Comparison of ENCODE assay signal across 25 cellular contexts in the genomic region with DNA sequence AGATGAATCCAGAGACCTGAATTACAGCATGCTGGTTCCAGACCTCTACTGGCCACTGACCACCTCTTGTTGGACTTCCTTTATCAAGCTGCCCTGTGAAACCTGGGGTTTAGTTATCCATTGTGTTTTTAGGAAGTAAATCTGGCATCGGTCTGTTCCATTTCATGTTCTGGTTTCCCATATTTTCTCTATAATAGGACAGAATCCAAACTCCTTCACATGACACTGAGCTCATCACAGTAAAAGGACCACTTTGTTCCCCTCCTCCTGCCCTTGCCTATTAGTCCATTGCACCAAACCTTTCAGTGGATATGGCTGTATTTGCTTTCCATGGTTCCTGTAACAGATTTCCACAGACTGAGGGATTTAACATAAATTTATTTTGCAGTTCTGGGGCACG. TPM values are rescaled to one million over a fixed set of nuclear protein-coding genes. Genes with fewer than 3 reads are reported as not detected.
DNase-seq lines count a peak whose midpoint lies in the region; ATAC-seq and TF ChIP-seq lines count a peak whose summit lies in the region.
"Had no signal": no experiment of that assay in that cellular context is flagged by ENCODE, and none has a peak within 500 bp of the region (broad histone marks: within the 10 kb centered on the region; RNA-seq: fewer than 3 reads in every experiment).

No MANE protein-coding gene starts in this region.

- H3K27me3 ChIP-seq in dorsolateral prefrontal cortex, result no peaks in the 10 kb centered on the region
- H3K27me3 ChIP-seq: SJCRH30 had no signal

- no peak for ATAC-seq in left lobe of liver
- ATAC-seq: K562, PC-3, Right ventricle myocardium inferior had no signal

- H3K4me3 ChIP-seq in dorsolateral prefrontal cortex, result peak overlapping the region in 26 of 59 donors; percentile 0 to 94 (median 14)
- H3K4me3 ChIP-seq: HAP-1, K562, SJCRH30 had no signal

- intact Hi-C loops in dorsolateral prefrontal cortex (cut with DNase I), result no loop called here

- DNase-seq in CD1c-positive myeloid dendritic cell (ENCODE audit: extremely low spot score) (peak; percentile 36), dorsolateral prefrontal cortex (no peak), medulla oblongata (ENCODE audit: extremely low spot score) (peak; percentile 69), superior temporal gyrus (ENCODE audit: extremely low spot score) (peak; percentile 92), NOMO-1 treated with DMSO at 0.1 percent for 48 hours (lab: John Stamatoyannopoulos, UW; ENCODE audit: unreplicated experiment) (no peak), NCI-H1417 treated with DMSO at 0.1 percent for 48 hours (lab: John Stamatoyannopoulos, UW) (no peak), left lobe of liver (ENCODE audit: low spot score) (no peak)
- DNase-seq: 8988T; ACHN; CD4-positive, CD25-positive, alpha-beta regulatory T cell; GOT3; HFFc6; Kasumi-1; NCI-H1092 treated with DMSO at 0.1 percent for 48 hours; NCI-H1436 treated with DMSO at 0.1 percent for 48 hours; NCI-H187 treated with DMSO at 0.1 percent for 48 hours; NCI-H2171 treated with DMSO at 0.1 percent for 48 hours; NCI-H345; NCI-H510A treated with DMSO at 0.1 percent for 48 hours; NCI-H748 treated with DMSO at 0.1 percent for 48 hours; PC-3; SJCRH30 had no signal

- H3K27ac ChIP-seq in dorsolateral prefrontal cortex, result peak overlapping the region; percentile 60 to 99 (median 96)
- H3K27ac ChIP-seq: SJCRH30 had no signal

- peak in 1 of 56 donors; percentile 14 for TF ChIP-seq CTCF in dorsolateral prefrontal cortex (IDR thresholded peaks at IDR 0.05 in 54 of 56, conservative IDR thresholded peaks at IDR 0.05 in 2 of 56; ENCODE audit: low read depth in 1 of 56, partially characterized antibody in 56 of 56)

RNA-seq across cellular contexts. Expression of a gene that starts 4.0 kb away (rescaled TPM):
- total RNA-seq in dorsolateral prefrontal cortex (100 to 1,000 TPM in 13 of 120 experiments, 10 to 100 TPM in 107; 42.2 to 154 (median 73.9) TPM), left lobe of liver (58.3 TPM)

Comparison
In these comparisons a context has a peak if more than half of its experiments do, and no peak if none do; other contexts are left out.
1. DNase-seq: peak in CD1c-positive myeloid dendritic cell (single experiment), medulla oblongata (single experiment) and superior temporal gyrus (single experiment); none in dorsolateral prefrontal cortex (0 of 10), NOMO-1 treated with DMSO at 0.1 percent for 48 hours (single experiment), NCI-H1417 treated with DMSO at 0.1 percent for 48 hours (single experiment) and left lobe of liver (single experiment).